7 cellular contexts compared by ENCODE assay signal in genomic region chr6:116476021-116476678, GRCh38. TPM values are rescaled to one million over a fixed set of nuclear protein-coding genes. Genes with fewer than 3 reads are reported as not detected.
A peak's percentile ranks its signal among the peaks of the same experiment; 100 is the strongest.
DNase-seq lines count a peak whose midpoint lies in the region; ATAC-seq and TF ChIP-seq lines count a peak whose summit lies in the region.

No MANE protein-coding gene starts in this region.

- peaks cover 13% of the 10 kb centered on the region for H3K4me1 ChIP-seq in MM.1S (ENCODE audit: low read length)
- H3K4me1 ChIP-seq in suprapubic skin, result peaks cover 4% of the 10 kb centered on the region

- 66% methylated on average over 4 of the region's 4 CpGs for WGBS in suprapubic skin

- peak; percentile 100 for ATAC-seq in GM18867 (IDR thresholded peaks at IDR 0.05; ENCODE audit: unreplicated experiment)

- H3K9me2 ChIP-seq in MM.1S (replicated peaks; ENCODE audit: insufficient read depth, low read length), result no peaks in the 10 kb centered on the region

- H3K4me3 ChIP-seq in HFF-Myc (replicated peaks; ENCODE audit: low read depth, low read length), result no peak overlapping the region
- H3K4me3 ChIP-seq in MM.1S (ENCODE audit: low read length), result peak overlapping the region; percentile 43
- no peak overlapping the region for H3K4me3 ChIP-seq in fibroblast of pulmonary artery (replicated peaks; ENCODE audit: low read depth, low read length)
- no peak overlapping the region for H3K4me3 ChIP-seq in suprapubic skin

- intact Hi-C loops in posterior vena cava (cut with DNase I), result no loop called here

- H3K9me3 ChIP-seq in MM.1S (replicated peaks; ENCODE audit: insufficient read depth, low read length) (no peaks in the 10 kb centered on the region), suprapubic skin (no peaks in the 10 kb centered on the region)

- no peak for TF ChIP-seq POLR2A in suprapubic skin (IDR thresholded peaks at IDR 0.05)

- H2AFZ ChIP-seq in MM.1S (ENCODE audit: low read length), result peak overlapping the region; percentile 44; the same call in 1 of the 2 replicates

- no peaks in the 10 kb centered on the region for H4K20me1 ChIP-seq in MM.1S (ENCODE audit: insufficient read depth, low read length)

- no peaks in the 10 kb centered on the region for H3K79me2 ChIP-seq in MM.1S (ENCODE audit: low read length)

- peak overlapping the region; percentile 81 for H3K4me2 ChIP-seq in MM.1S (ENCODE audit: low read depth, low read length)

- peak overlapping the region; percentile 9; the same call in 1 of the 2 replicates for H3K9ac ChIP-seq in MM.1S (ENCODE audit: low read length)

- H3K36me3 ChIP-seq in MM.1S (replicated peaks; ENCODE audit: insufficient read depth, low read length), result no peaks in the 10 kb centered on the region
- H3K36me3 ChIP-seq in suprapubic skin, result no peaks in the 10 kb centered on the region

- TF ChIP-seq EP300 in suprapubic skin (IDR thresholded peaks at IDR 0.05), result no peak

- H3K27ac ChIP-seq in MM.1S (ENCODE audit: low read length) (no peak overlapping the region; the same call in 1 of the 2 replicates), suprapubic skin (no peak overlapping the region)

- TF ChIP-seq CTCF in HFF-Myc (IDR thresholded peaks at IDR 0.05; ENCODE audit: low read depth, low read length, missing control alignments) (no peak), MM.1S (IDR thresholded peaks at IDR 0.05; ENCODE audit: low read length) (no peak), fibroblast of pulmonary artery (IDR thresholded peaks at IDR 0.05; ENCODE audit: low read length, missing control alignments) (no peak), suprapubic skin (IDR thresholded peaks at IDR 0.05) (no peak)

- peaks cover 6% of the 10 kb centered on the region for H3F3A ChIP-seq in MM.1S (ENCODE audit: insufficient read depth, low read length)

- H3K27me3 ChIP-seq in MM.1S (replicated peaks; ENCODE audit: insufficient read depth, low read length) (no peaks in the 10 kb centered on the region), suprapubic skin (no peaks in the 10 kb centered on the region)

- peak; percentile 17 for DNase-seq in HFF-Myc (ENCODE audit: extremely low read depth, low read depth)
- peak; percentile 48 for DNase-seq in MM.1S
- DNase-seq in fibroblast of pulmonary artery (ENCODE audit: low read depth), result peak; percentile 55
- no peak for DNase-seq in posterior vena cava (ENCODE audit: low spot score)
- DNase-seq in NCI-H1930 (lab: John Stamatoyannopoulos, UW), result no peak
- DNase-seq in suprapubic skin (ENCODE audit: low spot score in 2 of 2), result no peak

RNA-seq across cellular contexts. Expression of gene CALHM6, which starts 15.0 kb away (rescaled TPM):
- total RNA-seq in posterior vena cava (1 to 10 TPM; 2.4 to 5.4 TPM), suprapubic skin (1 to 10 TPM in 2 of 4 donors, under 1 TPM in 1, not detected in 1; 0.76 to 4.1 (median 1.2) TPM)

RNA-seq across cellular contexts. Expression of gene CALHM5, which starts 35.3 kb away (rescaled TPM):
- total RNA-seq in posterior vena cava, result 1 to 10 TPM; 7.0 to 7.2 TPM
- total RNA-seq in suprapubic skin, result 1 to 10 TPM in 3 of 4 donors, under 1 TPM in 1; 0.89 to 5.9 (median 1.4) TPM

Comparison
In these comparisons a context has a peak if more than half of its experiments do, and no peak if none do; other contexts are left out.
1. DNase-seq: peak in HFF-Myc (single experiment), MM.1S (single experiment) and fibroblast of pulmonary artery (single experiment); none in posterior vena cava (single experiment), NCI-H1930 (0 of 2) and suprapubic skin (0 of 2).